ENCODE assay signal across 8 cellular contexts in the genomic region with DNA sequence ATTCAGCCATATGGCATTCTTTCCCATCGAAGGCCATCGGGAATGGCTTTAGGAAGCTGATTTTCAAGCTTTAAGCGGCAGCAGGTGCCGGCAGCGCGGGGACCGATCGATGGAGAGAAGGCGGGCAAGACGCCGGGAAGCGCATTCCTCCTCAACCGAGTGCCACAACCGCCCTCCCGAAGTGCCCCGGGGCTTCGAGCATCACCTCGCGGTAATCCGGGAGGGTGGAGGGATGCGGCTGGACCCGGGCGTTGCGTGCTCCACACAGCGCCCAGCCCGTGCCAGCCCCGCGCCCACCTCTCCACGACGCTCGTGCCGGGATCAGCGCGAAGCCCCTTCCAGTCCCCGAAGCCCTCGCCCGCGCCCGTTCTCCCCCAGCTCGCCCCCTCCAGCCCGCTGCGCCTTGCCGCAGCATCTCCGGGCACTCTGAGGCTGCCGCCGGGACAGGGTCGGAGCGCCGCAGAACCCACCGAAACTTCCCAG. TPM values are rescaled to one million over a fixed set of nuclear protein-coding genes. Genes with fewer than 3 reads are reported as not detected.
DNase-seq lines count a peak whose midpoint lies in the region; ATAC-seq and TF ChIP-seq lines count a peak whose summit lies in the region.

No MANE protein-coding gene starts in this region.

- intact Hi-C loops in heart right ventricle (cut with DNase I) = no loop called here

- H3K27ac ChIP-seq in heart right ventricle (peak overlapping the region in 5 of 10 donors; percentile 30 to 53 (median 37)), rectal smooth muscle tissue (ENCODE audit: low read depth, low read length) (peak overlapping the region; percentile 55)

- peaks cover 0 to 9% (median 0%) of the 10 kb centered on the region in 11 donors for H3K9me3 ChIP-seq in heart right ventricle

- no peaks in the 10 kb centered on the region for H3K36me3 ChIP-seq in heart right ventricle
- H3K36me3 ChIP-seq in rectal smooth muscle tissue (ENCODE audit: control insufficient read depth, insufficient read depth, low read length) = no peaks in the 10 kb centered on the region

- peak overlapping the region; percentile 53 to 83 (median 75) for H3K4me3 ChIP-seq in heart right ventricle
- peak overlapping the region; percentile 81 for H3K4me3 ChIP-seq in rectal smooth muscle tissue (ENCODE audit: low read length)

- H3K4me1 ChIP-seq in heart right ventricle = peaks cover 0 to 14% (median 9%) of the 10 kb centered on the region in 9 donors
- H3K4me1 ChIP-seq in rectal smooth muscle tissue (ENCODE audit: control insufficient read depth, insufficient read depth, low read length) = no peaks in the 10 kb centered on the region

- H3K27me3 ChIP-seq in heart right ventricle (peaks cover 0 to 55% (median 18%) of the 10 kb centered on the region in 7 donors), rectal smooth muscle tissue (ENCODE audit: control insufficient read depth, insufficient read depth, low read length) (peaks cover 2% of the 10 kb centered on the region)

- DNase-seq in DMS79 treated with DMSO at 0.1 percent for 48 hours (lab: John Stamatoyannopoulos, UW) (peak; percentile 52), NCI-H2227 treated with DMSO at 0.1 percent for 48 hours (lab: John Stamatoyannopoulos, UW) (peak; percentile 38), heart right ventricle (peak in 1 of 2 donors; percentile 25), NOMO-1 treated with DMSO at 0.1 percent for 48 hours (lab: John Stamatoyannopoulos, UW; ENCODE audit: unreplicated experiment) (no peak), NOMO-1 (lab: John Stamatoyannopoulos, UW; ENCODE audit: unreplicated experiment in 2 of 2) (no peak)
- DNase-seq in activated naive CD4-positive, alpha-beta T cell treated with Interleukin-2 at 50 U/mL for 16 hours = peak; percentile 29

- ATAC-seq in heart right ventricle (peak; percentile 47 to 71 (median 55)), HG02852 (IDR thresholded peaks at IDR 0.05; ENCODE audit: unreplicated experiment) (no peak)

- H3K9ac ChIP-seq in rectal smooth muscle tissue (ENCODE audit: low read length) = no peak overlapping the region

- TF ChIP-seq CTCF in heart right ventricle (IDR thresholded peaks at IDR 0.05) = no peak

- 1% methylated on average over 50 of the region's 50 CpGs for WGBS in heart right ventricle, 2 donors

RNA-seq across cellular contexts. Expression of a gene that starts 3.2 kb away (rescaled TPM):
- under 1 TPM in 9 of 10 donors, not detected in 1; 0.19 to 0.89 (median 0.31) TPM for total RNA-seq in heart right ventricle
- under 1 TPM; 0.06 to 0.73 TPM for polyA plus RNA-seq in heart right ventricle

Comparison
In these comparisons a context has a peak if more than half of its experiments do, and no peak if none do; other contexts are left out.
1. DNase-seq: peak in DMS79 treated with DMSO at 0.1 percent for 48 hours (single experiment), NCI-H2227 treated with DMSO at 0.1 percent for 48 hours (single experiment) and activated naive CD4-positive, alpha-beta T cell treated with Interleukin-2 at 50 U/mL for 16 hours (single experiment); none in NOMO-1 treated with DMSO at 0.1 percent for 48 hours (single experiment) and NOMO-1 (0 of 2).